ENCODE assay signal across 17 cellular contexts in the genomic region with DNA sequence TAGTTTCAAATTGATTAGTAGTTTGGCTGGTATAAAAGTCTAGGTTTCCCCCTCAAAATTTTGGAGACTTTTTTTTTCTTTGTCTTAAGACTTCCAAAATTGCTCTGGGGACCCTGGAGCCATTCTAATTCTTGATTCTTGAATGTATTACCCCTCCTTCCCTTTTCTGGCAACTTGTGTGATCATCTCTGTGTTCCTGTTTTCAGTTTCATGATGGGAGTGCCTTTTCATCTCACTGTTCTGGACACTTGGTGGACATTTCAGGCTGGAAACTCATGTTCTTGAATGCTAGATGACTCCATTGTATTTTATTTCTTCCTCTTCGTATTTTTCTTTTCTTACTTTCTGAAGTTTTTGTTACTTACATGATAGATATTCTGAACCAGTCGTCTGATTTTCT. TPM values are rescaled to one million over a fixed set of nuclear protein-coding genes. Genes with fewer than 3 reads are reported as not detected.
DNase-seq lines count a peak whose midpoint lies in the region; ATAC-seq and FAIRE-seq lines count a peak whose summit lies in the region.
"Had no signal": no experiment of that assay in that cellular context is flagged by ENCODE, and none has a peak within 500 bp of the region (broad histone marks: within the 10 kb centered on the region; RNA-seq: fewer than 3 reads in every experiment).

No MANE protein-coding gene starts in this region.

- no peaks in the 10 kb centered on the region for H3K27me3 Mint-ChIP-seq in activated T-cell treated with anti-CD3 and anti-CD28 coated beads, Interleukin-2, amount 50 U/mL, for 72 hours (ENCODE audit: low read depth)
- H3K27me3 Mint-ChIP-seq: activated CD8-positive, alpha-beta memory T cell treated with anti-CD3 and anti-CD28 coated beads, Interleukin-2, amount 10 ng/mL, durations not matched to agents 7 days and 5 days; activated naive CD8-positive, alpha-beta T cell treated with anti-CD3 and anti-CD28 coated beads, Interleukin-2, amount 10 ng/mL, durations not matched to agents 7 days and 5 days; progenitor cell of endocrine pancreas had no signal

- no peak overlapping the region for H3K4me3 Mint-ChIP-seq in activated T-cell treated with anti-CD3 and anti-CD28 coated beads, Interleukin-2, amount 50 U/mL, for 72 hours
- H3K4me3 Mint-ChIP-seq in stimulated activated effector memory CD8-positive, alpha-beta T cell treated with anti-CD3 and anti-CD28 coated beads, Interleukin-12 subunit alpha, Interleukin-12 subunit beta, amount 100 ng/mL, for 72 hours: no peak overlapping the region
- H3K4me3 Mint-ChIP-seq: activated CD8-positive, alpha-beta memory T cell treated with anti-CD3 and anti-CD28 coated beads, Interleukin-2, amount 10 ng/mL, durations not matched to agents 7 days and 5 days; activated naive CD8-positive, alpha-beta T cell treated with anti-CD3 and anti-CD28 coated beads, Interleukin-2, amount 10 ng/mL, durations not matched to agents 7 days and 5 days had no signal

- peak overlapping the region; percentile 32 for H3K27ac Mint-ChIP-seq in activated T-cell treated with anti-CD3 and anti-CD28 coated beads, Interleukin-2, amount 50 U/mL, for 72 hours
- peak overlapping the region; percentile 32 for H3K27ac Mint-ChIP-seq in stimulated activated effector memory CD8-positive, alpha-beta T cell treated with anti-CD3 and anti-CD28 coated beads, Interleukin-12 subunit alpha, Interleukin-12 subunit beta, amount 100 ng/mL, for 72 hours
- H3K27ac Mint-ChIP-seq: activated CD8-positive, alpha-beta memory T cell treated with anti-CD3 and anti-CD28 coated beads, Interleukin-2, amount 10 ng/mL, durations not matched to agents 7 days and 5 days; activated naive CD8-positive, alpha-beta T cell treated with anti-CD3 and anti-CD28 coated beads, Interleukin-2, amount 10 ng/mL, durations not matched to agents 7 days and 5 days; progenitor cell of endocrine pancreas had no signal

- peaks cover 11% of the 10 kb centered on the region for H3K4me1 Mint-ChIP-seq in activated T-cell treated with anti-CD3 and anti-CD28 coated beads, Interleukin-2, amount 50 U/mL, for 72 hours (ENCODE audit: low read depth)
- H3K4me1 Mint-ChIP-seq in stimulated activated effector memory CD8-positive, alpha-beta T cell treated with anti-CD3 and anti-CD28 coated beads, Interleukin-12 subunit alpha, Interleukin-12 subunit beta, amount 100 ng/mL, for 72 hours: peaks cover 11% of the 10 kb centered on the region

- no peaks in the 10 kb centered on the region for H3K9me3 Mint-ChIP-seq in activated T-cell treated with anti-CD3 and anti-CD28 coated beads, Interleukin-2, amount 50 U/mL, for 72 hours
- H3K9me3 Mint-ChIP-seq in stimulated activated effector memory CD8-positive, alpha-beta T cell treated with anti-CD3 and anti-CD28 coated beads, Interleukin-12 subunit alpha, Interleukin-12 subunit beta, amount 100 ng/mL, for 72 hours: no peaks in the 10 kb centered on the region
- H3K9me3 Mint-ChIP-seq: activated naive CD8-positive, alpha-beta T cell treated with anti-CD3 and anti-CD28 coated beads, Interleukin-2, amount 10 ng/mL, durations not matched to agents 7 days and 5 days had no signal

- FAIRE-seq in frontal cortex (lab: Jason Lieb, UNC): no peak
- FAIRE-seq: A549, G401.6 had no signal

- H3K36me3 Mint-ChIP-seq in activated T-cell treated with anti-CD3 and anti-CD28 coated beads, Interleukin-2, amount 50 U/mL, for 72 hours (ENCODE audit: insufficient read depth in 2 of 2): peaks cover 4 to 7% of the 10 kb centered on the region in 2 donors
- peaks cover 51% of the 10 kb centered on the region for H3K36me3 Mint-ChIP-seq in stimulated activated effector memory CD8-positive, alpha-beta T cell treated with anti-CD3 and anti-CD28 coated beads, Interleukin-12 subunit alpha, Interleukin-12 subunit beta, amount 100 ng/mL, for 72 hours

- no peak for ATAC-seq in activated T-cell treated with anti-CD3 and anti-CD28 coated beads, Interleukin-2, amount 50 U/mL, for 72 hours (replicated peaks in 1 of 2)
- peak; percentile 77 for ATAC-seq in HG02885 (IDR thresholded peaks at IDR 0.05; ENCODE audit: poor library complexity, unreplicated experiment)
- ATAC-seq in stimulated activated effector memory CD8-positive, alpha-beta T cell treated with anti-CD3 and anti-CD28 coated beads, Interleukin-12 subunit alpha, Interleukin-12 subunit beta, amount 100 ng/mL, for 72 hours: no peak
- ATAC-seq: A549; activated CD8-positive, alpha-beta memory T cell treated with anti-CD3 and anti-CD28 coated beads, Interleukin-2, amount 10 ng/mL, durations not matched to agents 7 days and 5 days; mucosa of descending colon had no signal

- no peak for DNase-seq in activated T-cell treated with anti-CD3 and anti-CD28 coated beads, Interleukin-2, amount 50 U/mL, for 72 hours
- DNase-seq in activated T-cell treated with anti-CD3 and anti-CD28 coated beads for 4 hours: no peak
- peak; percentile 66 for DNase-seq in NOMO-1 treated with dmso at 0.1 percent for 144 hours (lab: John Stamatoyannopoulos, UW; ENCODE audit: unreplicated experiment)
- no peak for DNase-seq in stimulated activated effector memory CD8-positive, alpha-beta T cell treated with anti-CD3 and anti-CD28 coated beads, Interleukin-12 subunit alpha, Interleukin-12 subunit beta, amount 100 ng/mL, for 72 hours (ENCODE audit: low spot score in 2 of 2)
- DNase-seq in activated CD8-positive, alpha-beta memory T cell treated with anti-CD3 and anti-CD28 coated beads, Interleukin-2, amount 50 U/mL, for 4 hours: no peak
- DNase-seq in HPDE6-E6E7 (ENCODE audit: extremely low spot score): no peak
- no peak for DNase-seq in frontal cortex (ENCODE audit: low spot score in 2 of 2)
- DNase-seq: activated CD8-positive, alpha-beta memory T cell treated with anti-CD3 and anti-CD28 coated beads, Interleukin-2, amount 10 ng/mL, durations not matched to agents 7 days and 5 days; activated naive CD8-positive, alpha-beta T cell treated with anti-CD3 and anti-CD28 coated beads, Interleukin-2, amount 10 ng/mL, durations not matched to agents 7 days and 5 days; mucosa of descending colon; NCI-H2029 treated with DMSO at 0.1 percent for 48 hours; NCI-H82; testis had no signal

RNA-seq across cellular contexts. Expression of a gene that starts 57.3 kb away (rescaled TPM):
- 1 to 10 TPM in 1 of 2 donors, under 1 TPM in 1; 0.86 to 1.5 TPM for total RNA-seq in activated T-cell treated with anti-CD3 and anti-CD28 coated beads, Interleukin-2, amount 50 U/mL, for 72 hours
- total RNA-seq in frontal cortex: 3.7 TPM
